38 cellular contexts compared by ENCODE assay signal in genomic region chr9:79163544-79163943, GRCh38.
"Had no signal": no experiment of that assay in that cellular context is flagged by ENCODE, and none has a peak within 500 bp of the region (broad histone marks: within the 10 kb centered on the region; RNA-seq: fewer than 3 reads in every experiment).

No MANE protein-coding gene starts in this region.

- H3K4me1 Mint-ChIP-seq: activated CD4-positive, alpha-beta memory T cell treated with anti-CD3 and anti-CD28 coated beads, Interleukin-2, amount 10 ng/mL, durations not matched to agents 7 days and 5 days; activated CD4-positive, alpha-beta T cell treated with anti-CD3 and anti-CD28 coated beads for 36 hours; activated CD4-positive, alpha-beta T cell treated with anti-CD3 and anti-CD28 coated beads, Interleukin-2, amount 10 ng/mL, durations not matched to agents 7 days and 5 days; activated CD8-positive, alpha-beta memory T cell treated with anti-CD3 and anti-CD28 coated beads, Interleukin-2, amount 10 ng/mL, durations not matched to agents 7 days and 5 days; activated naive CD4-positive, alpha-beta T cell treated with anti-CD3 and anti-CD28 coated beads, Interleukin-2, amount 10 ng/mL, durations not matched to agents 7 days and 5 days; activated naive CD4-positive, alpha-beta T cell treated with anti-CD3 and anti-CD28 coated beads, Interleukin-2, amount 50 U/mL, for 24 hours; central memory CD8-positive, alpha-beta T cell; WTC11 had no signal

- ATAC-seq: activated CD4-positive, alpha-beta T cell treated with anti-CD3 and anti-CD28 coated beads for 36 hours; activated CD4-positive, CD25-positive, alpha-beta regulatory T cell treated with anti-CD3 and anti-CD28 coated beads, Interleukin-2, amount 50 U/mL, for 24 hours; activated CD8-positive, alpha-beta memory T cell treated with anti-CD3 and anti-CD28 coated beads, Interleukin-2, amount 10 ng/mL, durations not matched to agents 7 days and 5 days; activated CD8-positive, alpha-beta T cell treated with anti-CD3 and anti-CD28 coated beads, Interleukin-2, amount 10 ng/mL, durations not matched to agents 7 days and 5 days; activated naive CD8-positive, alpha-beta T cell treated with anti-CD3 and anti-CD28 coated beads, Interleukin-2, amount 50 U/mL, for 24 hours; WTC11 had no signal

- H3K9me3 ChIP-seq: ascending aorta had no signal

- H3K4me3 ChIP-seq: ascending aorta, cardiac muscle cell had no signal

- H3K27ac ChIP-seq: ascending aorta, cardiac muscle cell, WERI-Rb-1 had no signal

- H3K4me1 ChIP-seq: ascending aorta had no signal

- H3K9me3 Mint-ChIP-seq: activated CD4-positive, alpha-beta memory T cell treated with anti-CD3 and anti-CD28 coated beads, Interleukin-2, amount 10 ng/mL, durations not matched to agents 7 days and 5 days; activated CD4-positive, alpha-beta T cell treated with anti-CD3 and anti-CD28 coated beads, Interleukin-2, amount 10 ng/mL, durations not matched to agents 7 days and 5 days; activated naive CD4-positive, alpha-beta T cell treated with anti-CD3 and anti-CD28 coated beads, Interleukin-2, amount 10 ng/mL, durations not matched to agents 7 days and 5 days; activated naive CD4-positive, alpha-beta T cell treated with anti-CD3 and anti-CD28 coated beads, Interleukin-2, amount 50 U/mL, for 24 hours; activated naive CD8-positive, alpha-beta T cell treated with anti-CD3 and anti-CD28 coated beads, Interleukin-2, amount 10 ng/mL, durations not matched to agents 7 days and 5 days; activated naive CD8-positive, alpha-beta T cell treated with anti-CD3 and anti-CD28 coated beads, Interleukin-2, amount 50 U/mL, for 24 hours; activated T-cell treated with anti-CD3 and anti-CD28 coated beads, Interleukin-2, amount 50 U/mL, for 24 hours; activated T-helper 2 cell treated with anti-CD3 and anti-CD28 coated beads, Interferon-gamma antibody, Interleukin-2, Interleukin-4, amounts not matched to agents 10 μg/mL and 5 μg/mL and 100 μg/mL, durations not matched to agents 14 hours and 24 hours and 36 hours; T-helper 1 cell treated with Interleukin-12 subunit alpha and Interleukin-12 subunit beta and Interleukin-4 antibody, amounts not matched to agents 30 μg/mL and 1 μg/mL, for 36 hours; T-helper 2 cell treated with Interferon-gamma antibody and Interleukin-4, amounts not matched to agents 5 μg/mL and 100 μg/mL, for 36 hours; WTC11 had no signal

- H3K36me3 Mint-ChIP-seq: activated CD8-positive, alpha-beta memory T cell treated with anti-CD3 and anti-CD28 coated beads, Interleukin-2, amount 10 ng/mL, durations not matched to agents 7 days and 5 days; activated naive CD4-positive, alpha-beta T cell treated with anti-CD3 and anti-CD28 coated beads, Interleukin-2, amount 10 ng/mL, durations not matched to agents 7 days and 5 days; activated naive CD4-positive, alpha-beta T cell treated with anti-CD3 and anti-CD28 coated beads, Interleukin-2, amount 50 U/mL, for 24 hours; activated naive CD8-positive, alpha-beta T cell; activated naive CD8-positive, alpha-beta T cell treated with anti-CD3 and anti-CD28 coated beads, Interleukin-2, amount 10 ng/mL, durations not matched to agents 7 days and 5 days; brain; WTC11 had no signal

- H3K36me3 ChIP-seq: ascending aorta, cardiac muscle cell, WERI-Rb-1 had no signal

- DNase-seq: activated CD4-positive, alpha-beta memory T cell treated with anti-CD3 and anti-CD28 coated beads, Interleukin-2, amount 10 ng/mL, durations not matched to agents 7 days and 5 days; activated CD4-positive, alpha-beta T cell treated with anti-CD3 and anti-CD28 coated beads for 1 hour; activated CD4-positive, alpha-beta T cell treated with anti-CD3 and anti-CD28 coated beads for 36 hours; activated CD4-positive, alpha-beta T cell treated with anti-CD3 and anti-CD28 coated beads for 48 hours; activated CD4-positive, alpha-beta T cell treated with anti-CD3 and anti-CD28 coated beads, Interleukin-2, amount 10 ng/mL, durations not matched to agents 7 days and 5 days; activated CD4-positive, alpha-beta T cell treated with anti-CD3 and anti-CD28 coated beads, Interleukin-2, amount 50 U/mL, for 48 hours; activated CD4-positive, CD25-positive, alpha-beta regulatory T cell; activated CD8-positive, alpha-beta memory T cell treated with anti-CD3 and anti-CD28 coated beads for 24 hours; activated CD8-positive, alpha-beta memory T cell treated with anti-CD3 and anti-CD28 coated beads, Interleukin-2, amount 10 ng/mL, durations not matched to agents 7 days and 5 days; activated CD8-positive, alpha-beta memory T cell treated with anti-CD3 and anti-CD28 coated beads, Interleukin-2, amount 50 U/mL, for 48 hours; activated CD8-positive, alpha-beta T cell treated with anti-CD3 and anti-CD28 coated beads, Interleukin-2, amount 10 ng/mL, durations not matched to agents 7 days and 5 days; activated effector memory CD4-positive, alpha-beta T cell treated with Interleukin-2 at 50 U/mL for 16 hours; activated gamma-delta T cell; activated naive CD4-positive, alpha-beta T cell treated with anti-CD3 and anti-CD28 coated beads, Interleukin-2, amount 10 ng/mL, durations not matched to agents 7 days and 5 days; activated naive CD4-positive, alpha-beta T cell treated with Interleukin-2 at 50 U/mL for 16 hours; activated naive CD8-positive, alpha-beta T cell treated with anti-CD3 and anti-CD28 coated beads, Interleukin-2, amount 10 ng/mL, durations not matched to agents 7 days and 5 days; activated naive CD8-positive, alpha-beta T cell treated with anti-CD3 and anti-CD28 coated beads, Interleukin-2, amount 50 U/mL, for 24 hours; activated T-cell treated with anti-CD3 and anti-CD28 coated beads, Interleukin-2, amount 50 U/mL, for 24 hours; activated T-cell treated with anti-CD3 and anti-CD28 coated beads, Interleukin-2, amount 50 U/mL, for 48 hours; amygdala; anterior cingulate cortex; caudate nucleus; cerebellar nuclear complex; T-helper 1 cell; T-helper 2 cell; T-helper 9 cell; WERI-Rb-1 had no signal

- H3K27ac Mint-ChIP-seq: activated CD4-positive, alpha-beta memory T cell treated with anti-CD3 and anti-CD28 coated beads, Interleukin-2, amount 10 ng/mL, durations not matched to agents 7 days and 5 days; activated CD4-positive, alpha-beta T cell treated with anti-CD3 and anti-CD28 coated beads for 36 hours; activated CD4-positive, alpha-beta T cell treated with anti-CD3 and anti-CD28 coated beads, Interleukin-2, amount 10 ng/mL, durations not matched to agents 7 days and 5 days; activated CD8-positive, alpha-beta memory T cell treated with anti-CD3 and anti-CD28 coated beads, Interleukin-2, amount 10 ng/mL, durations not matched to agents 7 days and 5 days; activated CD8-positive, alpha-beta T cell treated with anti-CD3 and anti-CD28 coated beads, Interleukin-2, amount 10 ng/mL, durations not matched to agents 7 days and 5 days; activated naive CD4-positive, alpha-beta T cell treated with anti-CD3 and anti-CD28 coated beads, Interleukin-2, amount 10 ng/mL, durations not matched to agents 7 days and 5 days; activated naive CD4-positive, alpha-beta T cell treated with anti-CD3 and anti-CD28 coated beads, Interleukin-2, amount 50 U/mL, for 24 hours; activated naive CD8-positive, alpha-beta T cell; activated naive CD8-positive, alpha-beta T cell treated with anti-CD3 and anti-CD28 coated beads, Interleukin-2, amount 10 ng/mL, durations not matched to agents 7 days and 5 days; activated naive CD8-positive, alpha-beta T cell treated with anti-CD3 and anti-CD28 coated beads, Interleukin-2, amount 50 U/mL, for 24 hours; activated T-cell treated with anti-CD3 and anti-CD28 coated beads, Interleukin-2, amount 50 U/mL, for 24 hours; activated T-helper 2 cell treated with anti-CD3 and anti-CD28 coated beads, Interferon-gamma antibody, Interleukin-2, Interleukin-4, amounts not matched to agents 10 μg/mL and 5 μg/mL and 100 μg/mL, durations not matched to agents 14 hours and 24 hours and 36 hours; brain; T-helper 1 cell treated with Interleukin-12 subunit alpha and Interleukin-12 subunit beta and Interleukin-4 antibody, amounts not matched to agents 30 μg/mL and 1 μg/mL, for 36 hours; T-helper 2 cell treated with Interferon-gamma antibody and Interleukin-4, amounts not matched to agents 5 μg/mL and 100 μg/mL, for 36 hours; WTC11 had no signal

- H3K27me3 Mint-ChIP-seq: activated CD4-positive, alpha-beta memory T cell treated with anti-CD3 and anti-CD28 coated beads, Interleukin-2, amount 10 ng/mL, durations not matched to agents 7 days and 5 days; activated CD8-positive, alpha-beta memory T cell treated with anti-CD3 and anti-CD28 coated beads, Interleukin-2, amount 10 ng/mL, durations not matched to agents 7 days and 5 days; activated naive CD4-positive, alpha-beta T cell treated with anti-CD3 and anti-CD28 coated beads, Interleukin-2, amount 10 ng/mL, durations not matched to agents 7 days and 5 days; activated naive CD8-positive, alpha-beta T cell treated with anti-CD3 and anti-CD28 coated beads, Interleukin-2, amount 10 ng/mL, durations not matched to agents 7 days and 5 days; activated T-cell treated with anti-CD3 and anti-CD28 coated beads, Interleukin-2, amount 50 U/mL, for 24 hours; central memory CD8-positive, alpha-beta T cell had no signal

- H3K4me3 Mint-ChIP-seq: activated CD4-positive, alpha-beta memory T cell treated with anti-CD3 and anti-CD28 coated beads, Interleukin-2, amount 10 ng/mL, durations not matched to agents 7 days and 5 days; activated CD4-positive, alpha-beta T cell treated with anti-CD3 and anti-CD28 coated beads for 36 hours; activated CD4-positive, alpha-beta T cell treated with anti-CD3 and anti-CD28 coated beads, Interleukin-2, amount 10 ng/mL, durations not matched to agents 7 days and 5 days; activated CD8-positive, alpha-beta memory T cell treated with anti-CD3 and anti-CD28 coated beads, Interleukin-2, amount 10 ng/mL, durations not matched to agents 7 days and 5 days; activated CD8-positive, alpha-beta T cell treated with anti-CD3 and anti-CD28 coated beads, Interleukin-2, amount 10 ng/mL, durations not matched to agents 7 days and 5 days; activated naive CD4-positive, alpha-beta T cell treated with anti-CD3 and anti-CD28 coated beads, Interleukin-2, amount 10 ng/mL, durations not matched to agents 7 days and 5 days; activated naive CD4-positive, alpha-beta T cell treated with anti-CD3 and anti-CD28 coated beads, Interleukin-2, amount 50 U/mL, for 24 hours; activated naive CD8-positive, alpha-beta T cell; activated naive CD8-positive, alpha-beta T cell treated with anti-CD3 and anti-CD28 coated beads, Interleukin-2, amount 10 ng/mL, durations not matched to agents 7 days and 5 days; activated naive CD8-positive, alpha-beta T cell treated with anti-CD3 and anti-CD28 coated beads, Interleukin-2, amount 50 U/mL, for 24 hours; activated T-cell treated with anti-CD3 and anti-CD28 coated beads, Interleukin-2, amount 50 U/mL, for 24 hours; brain; central memory CD8-positive, alpha-beta T cell; T-helper 1 cell treated with Interleukin-12 subunit alpha and Interleukin-12 subunit beta and Interleukin-4 antibody, amounts not matched to agents 30 μg/mL and 1 μg/mL, for 36 hours; T-helper 2 cell treated with Interferon-gamma antibody and Interleukin-4, amounts not matched to agents 5 μg/mL and 100 μg/mL, for 36 hours; WTC11 had no signal

- H3K27me3 ChIP-seq: ascending aorta, cardiac muscle cell had no signal
